16 cellular contexts compared by ENCODE assay signal in genomic region chr7:121385056-121385799, GRCh38. TPM values are rescaled to one million over a fixed set of nuclear protein-coding genes. Genes with fewer than 3 reads are reported as not detected.
A peak's percentile ranks its signal among the peaks of the same experiment; 100 is the strongest.
DNase-seq lines count a peak whose midpoint lies in the region; ATAC-seq and TF ChIP-seq lines count a peak whose summit lies in the region.
"Had no signal": no experiment of that assay in that cellular context is flagged by ENCODE, and none has a peak within 500 bp of the region (broad histone marks: within the 10 kb centered on the region; RNA-seq: fewer than 3 reads in every experiment).

No MANE protein-coding gene starts in this region.

- H3K4me3 ChIP-seq in BLaER1: no peak overlapping the region
- no peak overlapping the region for H3K4me3 ChIP-seq in muscle layer of duodenum (ENCODE audit: low read depth in 1 of 2, low read length in 2 of 2)
- H3K4me3 ChIP-seq: lower lobe of right lung, pancreas, thyroid gland had no signal

- CTCF ChIA-PET in HEK293T (lab: Yijun Ruan, JAX): no interaction called here

- ATAC-seq in GM21528 (IDR thresholded peaks at IDR 0.05; ENCODE audit: low FRiP score, unreplicated experiment): peak; percentile 6
- no peak for ATAC-seq in T-helper 17 cell
- no peak for ATAC-seq in HG03571 (IDR thresholded peaks at IDR 0.05; ENCODE audit: unreplicated experiment)
- ATAC-seq in sciatic nerve: no peak

- H3K36me3 ChIP-seq in BLaER1 (no peaks in the 10 kb centered on the region; the same call in 1 of the 2 replicates), muscle layer of duodenum (ENCODE audit: control insufficient read depth in 1 of 2, insufficient read depth in 2 of 2, low read length in 2 of 2) (no peaks in the 10 kb centered on the region)
- H3K36me3 ChIP-seq: lower lobe of right lung, pancreas, thyroid gland had no signal

- DNase-seq in T-helper 17 cell (no peak), HEK293T (ENCODE audit: extremely low spot score) (no peak), DMS114 treated with DMSO at 0.1 percent for 48 hours (lab: John Stamatoyannopoulos, UW; ENCODE audit: unreplicated experiment) (no peak), sciatic nerve (ENCODE audit: low spot score) (no peak)
- DNase-seq: activated CD4-positive, alpha-beta T cell treated with anti-CD3 and anti-CD28 coated beads, Interleukin-2, amount 50 U/mL, for 1 hour; effector CD4-positive, alpha-beta T cell; lower lobe of right lung; NCI-H226; pancreas; thyroid gland had no signal

- intact Hi-C loops in sciatic nerve (cut with DNase I): no loop called here

- peak overlapping the region; percentile 71 for H3K27ac Mint-ChIP-seq in T-helper 17 cell

- no peaks in the 10 kb centered on the region for H3K36me3 Mint-ChIP-seq in T-helper 17 cell (ENCODE audit: low read depth)

- H3K9ac ChIP-seq in BLaER1: no peak overlapping the region; the same call in 1 of the 2 replicates

- no peaks in the 10 kb centered on the region for H3K27me3 ChIP-seq in BLaER1
- H3K27me3 ChIP-seq in muscle layer of duodenum (ENCODE audit: low read depth, low read length): no peaks in the 10 kb centered on the region
- H3K27me3 ChIP-seq: pancreas, thyroid gland had no signal

- H3K4me1 Mint-ChIP-seq in T-helper 17 cell: peaks cover 25% of the 10 kb centered on the region

- H4K20me1 ChIP-seq in BLaER1: peaks cover 53% of the 10 kb centered on the region

- no peak overlapping the region for H3K4me3 Mint-ChIP-seq in T-helper 17 cell

- POLR2A ChIA-PET in HEK293T (lab: Yijun Ruan, JAX): no interaction called here

- peak overlapping the region; percentile 64 for H3K4me2 ChIP-seq in BLaER1

- H3K9me3 ChIP-seq in BLaER1 (no peaks in the 10 kb centered on the region), T-helper 17 cell (ENCODE audit: control insufficient read depth, low read length, poor library complexity, severe bottlenecking) (no peaks in the 10 kb centered on the region), muscle layer of duodenum (ENCODE audit: control insufficient read depth in 1 of 2, low read length in 2 of 2) (no peaks in the 10 kb centered on the region)
- H3K9me3 ChIP-seq: lower lobe of right lung, pancreas, thyroid gland had no signal

- peaks cover 82% of the 10 kb centered on the region for H3K4me1 ChIP-seq in BLaER1
- peaks cover 4 to 15% of the 10 kb centered on the region in 2 donors for H3K4me1 ChIP-seq in muscle layer of duodenum (ENCODE audit: control insufficient read depth in 1 of 2, insufficient read depth in 2 of 2, low read length in 2 of 2)

- no peaks in the 10 kb centered on the region for H3K27me3 Mint-ChIP-seq in T-helper 17 cell
- H3K27me3 Mint-ChIP-seq: brain, T-cell had no signal

- H3K27ac ChIP-seq in BLaER1 (no peak overlapping the region), muscle layer of duodenum (ENCODE audit: low read length) (peak overlapping the region; percentile 24)
- H3K27ac ChIP-seq: lower lobe of right lung, thyroid gland had no signal

TF ChIP-seq in HEK293T, 16 proteins besides CTCF, POLR2A, EP300 and RAD21:
- TF ChIP-seq SP1 (IDR thresholded peaks at IDR 0.05): no peak
- TF ChIP-seq CTBP1 (IDR thresholded peaks at IDR 0.05; ENCODE audit: borderline replicate concordance): no peak
- TF ChIP-seq TARDBP (IDR thresholded peaks at IDR 0.05): no peak
- TF ChIP-seq LEF1 (IDR thresholded peaks at IDR 0.05; ENCODE audit: borderline replicate concordance): no peak
- TF ChIP-seq SUZ12 (IDR thresholded peaks at IDR 0.05): no peak

RNA-seq across cellular contexts. Expression of gene FAM3C, which starts 10.9 kb away (rescaled TPM):
- total RNA-seq in T-helper 17 cell: 10 to 100 TPM; 10.6 to 16.6 TPM
- total RNA-seq in sciatic nerve: 56.2 TPM

RNA-seq across cellular contexts. Expression of gene WNT16, which starts 56.4 kb away (rescaled TPM):
- not detected for total RNA-seq in T-helper 17 cell
- not detected for total RNA-seq in sciatic nerve
- total RNA-seq: lower lobe of right lung, thyroid gland had no signal
